10 cellular contexts compared by ENCODE assay signal in the genomic region with DNA sequence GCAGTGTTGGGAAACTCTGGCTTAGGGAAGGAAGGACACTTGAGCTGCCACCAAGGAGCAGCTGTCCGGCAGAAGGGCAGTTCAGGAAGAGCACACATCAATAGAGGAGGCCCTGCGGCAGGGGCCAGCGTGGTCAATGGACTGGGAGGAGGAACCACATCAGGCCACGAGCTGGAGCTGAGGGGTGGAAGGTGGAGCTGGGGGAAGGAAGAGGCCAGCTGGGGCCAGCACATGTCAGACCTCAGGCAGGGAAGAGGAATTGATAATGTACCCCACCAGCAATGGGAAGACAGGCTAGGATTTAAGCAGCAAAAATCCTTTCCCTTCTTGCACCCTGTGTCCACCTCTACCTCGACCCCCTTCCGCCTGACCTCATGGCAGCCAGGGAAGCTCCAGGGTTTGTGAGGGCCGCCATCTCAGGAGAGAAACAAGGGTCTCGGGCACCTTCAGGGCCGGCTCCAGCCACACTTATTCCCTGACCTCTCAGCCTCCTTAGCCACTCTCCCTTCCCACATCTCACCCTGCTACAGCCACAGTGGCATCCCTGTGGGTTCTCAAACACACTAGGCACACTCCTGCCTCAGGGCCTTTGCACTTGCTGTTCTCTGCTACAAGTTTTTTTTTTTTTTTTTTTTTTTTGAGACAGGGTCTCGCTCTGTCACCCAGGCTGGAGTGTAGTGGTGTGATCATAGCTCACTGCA.
DNase-seq lines count a peak whose midpoint lies in the region; ATAC-seq and TF ChIP-seq lines count a peak whose summit lies in the region.
"Had no signal": no experiment of that assay in that cellular context is flagged by ENCODE, and none has a peak within 500 bp of the region (broad histone marks: within the 10 kb centered on the region; RNA-seq: fewer than 3 reads in every experiment).

No MANE protein-coding gene starts in this region.

- WGBS in aorta, 2 donors, result 91 to 95% methylated on average over 10 of the region's 10 CpGs

- intact Hi-C loops in Right ventricle myocardium inferior (cut with DNase I) (no loop called here), aorta (cut with DNase I) (no loop called here)
- intact Hi-C loops in activated T-helper 2 cell treated with anti-CD3 and anti-CD28 coated beads, Interferon-gamma antibody, Interleukin-2, Interleukin-4, amounts not matched to agents 10 μg/mL and 5 μg/mL and 100 μg/mL, durations not matched to agents 14 hours and 24 hours and 36 hours (cut with micrococcal nuclease), result loop anchor here (10.0 kb wide), 1 partner anchor 602 kb away; the partner anchor contains the start of gene SGSM1

- TF ChIP-seq CTCF in right atrium auricular region (IDR thresholded peaks at IDR 0.05), result no peak

- peaks cover 8% of the 10 kb centered on the region for H3K36me3 Mint-ChIP-seq in activated T-helper 2 cell treated with anti-CD3 and anti-CD28 coated beads, Interferon-gamma antibody, Interleukin-2, Interleukin-4, amounts not matched to agents 10 μg/mL and 5 μg/mL and 100 μg/mL, durations not matched to agents 14 hours and 24 hours and 36 hours (ENCODE audit: low read depth)
- no peaks in the 10 kb centered on the region for H3K36me3 Mint-ChIP-seq in memory B cell

- H3K4me1 ChIP-seq in right atrium auricular region (peaks cover 0 to 36% of the 10 kb centered on the region in 2 donors), aorta (ENCODE audit: control insufficient read depth in 1 of 2, insufficient read depth in 2 of 2, low read length in 2 of 2) (no peaks in the 10 kb centered on the region)
- H3K4me1 ChIP-seq: BE2C had no signal

- no peaks in the 10 kb centered on the region for H3K27me3 ChIP-seq in right atrium auricular region
- no peaks in the 10 kb centered on the region for H3K27me3 ChIP-seq in aorta (ENCODE audit: control insufficient read depth in 1 of 2, insufficient read depth in 2 of 2, low read length in 1 of 2)
- H3K27me3 ChIP-seq: BE2C had no signal

- H3K9me3 Mint-ChIP-seq in activated T-helper 2 cell treated with anti-CD3 and anti-CD28 coated beads, Interferon-gamma antibody, Interleukin-2, Interleukin-4, amounts not matched to agents 10 μg/mL and 5 μg/mL and 100 μg/mL, durations not matched to agents 14 hours and 24 hours and 36 hours, result no peaks in the 10 kb centered on the region
- no peaks in the 10 kb centered on the region for H3K9me3 Mint-ChIP-seq in memory B cell

- no peak overlapping the region for H3K4me3 ChIP-seq in right atrium auricular region
- no peak overlapping the region for H3K4me3 ChIP-seq in aorta (ENCODE audit: low read length in 2 of 2)

- peaks cover 28% of the 10 kb centered on the region for H3K4me1 Mint-ChIP-seq in activated T-helper 2 cell treated with anti-CD3 and anti-CD28 coated beads, Interferon-gamma antibody, Interleukin-2, Interleukin-4, amounts not matched to agents 10 μg/mL and 5 μg/mL and 100 μg/mL, durations not matched to agents 14 hours and 24 hours and 36 hours (ENCODE audit: low read depth)
- peaks cover 12% of the 10 kb centered on the region for H3K4me1 Mint-ChIP-seq in memory B cell

- H3K9me3 ChIP-seq in right atrium auricular region (no peaks in the 10 kb centered on the region), aorta (ENCODE audit: control insufficient read depth, low read length) (no peaks in the 10 kb centered on the region)
- H3K9me3 ChIP-seq: BE2C, psoas muscle had no signal

- peak overlapping the region; percentile 85 for H3K4me3 Mint-ChIP-seq in activated T-helper 2 cell treated with anti-CD3 and anti-CD28 coated beads, Interferon-gamma antibody, Interleukin-2, Interleukin-4, amounts not matched to agents 10 μg/mL and 5 μg/mL and 100 μg/mL, durations not matched to agents 14 hours and 24 hours and 36 hours (ENCODE audit: low read depth)
- peak overlapping the region; percentile 61 for H3K4me3 Mint-ChIP-seq in memory B cell

- DNase-seq in Right ventricle myocardium inferior (ENCODE audit: missing footprints), result peak; percentile 79
- DNase-seq in right atrium auricular region (ENCODE audit: low spot score), result no peak
- DNase-seq in activated T-helper 2 cell treated with anti-CD3 and anti-CD28 coated beads, Interferon-gamma antibody, Interleukin-2, Interleukin-4, amounts not matched to agents 10 μg/mL and 5 μg/mL and 100 μg/mL, durations not matched to agents 14 hours and 24 hours and 36 hours (ENCODE audit: low spot score), result no peak
- DNase-seq in memory B cell (ENCODE audit: low spot score in 2 of 2), result no peak
- DNase-seq in aorta, result peak; percentile 58 to 79
- DNase-seq in NCI-H187 treated with DMSO at 0.1 percent for 48 hours (lab: John Stamatoyannopoulos, UW), result no peak
- no peak for DNase-seq in SW 1271 (lab: John Stamatoyannopoulos, UW)
- DNase-seq: BE2C, psoas muscle had no signal

- ATAC-seq in Right ventricle myocardium inferior, result peak; percentile 14
- no peak for ATAC-seq in memory B cell (ENCODE audit: low read depth)
- ATAC-seq in aorta (ENCODE audit: low FRiP score), result no peak
- ATAC-seq in GM21515 (IDR thresholded peaks at IDR 0.05; ENCODE audit: unreplicated experiment), result no peak
- ATAC-seq: psoas muscle had no signal

- H3K27me3 Mint-ChIP-seq in activated T-helper 2 cell treated with anti-CD3 and anti-CD28 coated beads, Interferon-gamma antibody, Interleukin-2, Interleukin-4, amounts not matched to agents 10 μg/mL and 5 μg/mL and 100 μg/mL, durations not matched to agents 14 hours and 24 hours and 36 hours (ENCODE audit: low read depth), result no peaks in the 10 kb centered on the region
- H3K27me3 Mint-ChIP-seq in memory B cell, result no peaks in the 10 kb centered on the region

- H3K27ac ChIP-seq in right atrium auricular region, result no peak overlapping the region
- no peak overlapping the region for H3K27ac ChIP-seq in aorta (ENCODE audit: low read depth in 1 of 2, low read length in 2 of 2)

- H3K36me3 ChIP-seq in right atrium auricular region (no peaks in the 10 kb centered on the region), aorta (ENCODE audit: control insufficient read depth in 1 of 2, insufficient read depth in 2 of 2, low read length in 1 of 2) (no peaks in the 10 kb centered on the region)
- H3K36me3 ChIP-seq: BE2C had no signal

- peak overlapping the region; percentile 86 for H3K27ac Mint-ChIP-seq in activated T-helper 2 cell treated with anti-CD3 and anti-CD28 coated beads, Interferon-gamma antibody, Interleukin-2, Interleukin-4, amounts not matched to agents 10 μg/mL and 5 μg/mL and 100 μg/mL, durations not matched to agents 14 hours and 24 hours and 36 hours
- H3K27ac Mint-ChIP-seq in memory B cell, result peak overlapping the region; percentile 10

Comparison
In these comparisons a context has a peak if more than half of its experiments do, and no peak if none do; other contexts are left out.
1. DNase-seq: peak in Right ventricle myocardium inferior (single experiment) and aorta (2 of 2); none in right atrium auricular region (single experiment), activated T-helper 2 cell treated with anti-CD3 and anti-CD28 coated beads, Interferon-gamma antibody, Interleukin-2, Interleukin-4, amounts not matched to agents 10 μg/mL and 5 μg/mL and 100 μg/mL, durations not matched to agents 14 hours and 24 hours and 36 hours (single experiment), memory B cell (0 of 2), NCI-H187 treated with DMSO at 0.1 percent for 48 hours (single experiment) and SW 1271 (0 of 2).